ENCODE assay signal across 14 cellular contexts in the genomic region with DNA sequence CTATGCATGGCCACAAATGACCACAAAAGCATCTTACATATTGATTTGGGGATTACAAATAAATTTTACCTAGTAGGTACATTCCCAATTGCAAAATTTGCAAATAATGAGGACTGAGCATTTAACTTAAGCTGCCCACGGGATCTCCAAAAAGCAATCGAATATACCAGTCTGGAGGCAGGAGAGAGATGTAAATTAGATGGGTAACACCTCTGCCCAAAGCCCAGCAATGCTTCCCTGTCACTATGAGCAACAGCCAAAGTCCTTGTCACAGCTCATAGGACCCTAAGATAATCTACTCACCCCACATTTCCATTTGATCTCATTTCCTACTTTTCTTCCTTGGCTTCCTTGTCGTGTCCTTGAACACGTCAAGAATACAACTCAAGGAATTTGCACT.
DNase-seq lines count a peak whose midpoint lies in the region; ATAC-seq lines count a peak whose summit lies in the region.
"Had no signal": no experiment of that assay in that cellular context is flagged by ENCODE, and none has a peak within 500 bp of the region (broad histone marks: within the 10 kb centered on the region; RNA-seq: fewer than 3 reads in every experiment).

No MANE protein-coding gene starts in this region.

- H3K36me3 Mint-ChIP-seq in activated naive CD8-positive, alpha-beta T cell treated with anti-CD3 and anti-CD28 coated beads, Interleukin-2, amount 50 U/mL, for 24 hours (ENCODE audit: low read depth), result no peaks in the 10 kb centered on the region
- no peaks in the 10 kb centered on the region for H3K36me3 Mint-ChIP-seq in activated naive CD8-positive, alpha-beta T cell treated with anti-CD3 and anti-CD28 coated beads for 36 hours
- no peaks in the 10 kb centered on the region for H3K36me3 Mint-ChIP-seq in activated CD8-positive, alpha-beta memory T cell treated with anti-CD3 and anti-CD28 coated beads, Interleukin-2, amount 10 ng/mL, durations not matched to agents 7 days and 5 days
- H3K36me3 Mint-ChIP-seq: CD8-positive, alpha-beta T cell had no signal

- peaks cover 9% of the 10 kb centered on the region for H3K27me3 Mint-ChIP-seq in activated naive CD8-positive, alpha-beta T cell treated with anti-CD3 and anti-CD28 coated beads, Interleukin-2, amount 50 U/mL, for 24 hours
- H3K27me3 Mint-ChIP-seq in activated naive CD8-positive, alpha-beta T cell treated with anti-CD3 and anti-CD28 coated beads for 36 hours, result peaks cover 9% of the 10 kb centered on the region
- no peaks in the 10 kb centered on the region for H3K27me3 Mint-ChIP-seq in activated CD8-positive, alpha-beta memory T cell treated with anti-CD3 and anti-CD28 coated beads, Interleukin-2, amount 10 ng/mL, durations not matched to agents 7 days and 5 days

- CTCF ChIA-PET in activated CD8-positive, alpha-beta memory T cell treated with anti-CD3 and anti-CD28 coated beads, Interleukin-2, amount 10 ng/mL, durations not matched to agents 7 days and 5 days (lab: Charles Lee), result interaction anchor here (1.2 kb wide), 1 partner anchor 18 kb away, joined by 3 read pairs; no protein-coding TSS in a partner anchor

- no peak overlapping the region for H3K4me3 Mint-ChIP-seq in activated naive CD8-positive, alpha-beta T cell treated with anti-CD3 and anti-CD28 coated beads, Interleukin-2, amount 50 U/mL, for 24 hours
- H3K4me3 Mint-ChIP-seq in activated naive CD8-positive, alpha-beta T cell treated with anti-CD3 and anti-CD28 coated beads for 36 hours, result no peak overlapping the region
- no peak overlapping the region for H3K4me3 Mint-ChIP-seq in activated CD8-positive, alpha-beta memory T cell treated with anti-CD3 and anti-CD28 coated beads, Interleukin-2, amount 10 ng/mL, durations not matched to agents 7 days and 5 days
- H3K4me3 Mint-ChIP-seq: B cell; CD4-positive, alpha-beta T cell; CD8-positive, alpha-beta T cell had no signal

- H3K27ac Mint-ChIP-seq in activated naive CD8-positive, alpha-beta T cell treated with anti-CD3 and anti-CD28 coated beads, Interleukin-2, amount 50 U/mL, for 24 hours, result no peak overlapping the region
- H3K27ac Mint-ChIP-seq in activated naive CD8-positive, alpha-beta T cell treated with anti-CD3 and anti-CD28 coated beads for 36 hours, result no peak overlapping the region
- no peak overlapping the region for H3K27ac Mint-ChIP-seq in activated CD8-positive, alpha-beta memory T cell treated with anti-CD3 and anti-CD28 coated beads, Interleukin-2, amount 10 ng/mL, durations not matched to agents 7 days and 5 days
- H3K27ac Mint-ChIP-seq: B cell; CD4-positive, alpha-beta T cell; CD8-positive, alpha-beta T cell had no signal

- peak; percentile 24 for ATAC-seq in activated naive CD8-positive, alpha-beta T cell treated with anti-CD3 and anti-CD28 coated beads, Interleukin-2, amount 50 U/mL, for 24 hours
- peak; percentile 44 for ATAC-seq in HG03442 (IDR thresholded peaks at IDR 0.05; ENCODE audit: unreplicated experiment)
- no peak for ATAC-seq in activated CD8-positive, alpha-beta memory T cell treated with anti-CD3 and anti-CD28 coated beads, Interleukin-2, amount 10 ng/mL, durations not matched to agents 7 days and 5 days
- ATAC-seq: A549; CD8-positive, alpha-beta T cell had no signal

- H3K9me3 Mint-ChIP-seq in activated naive CD8-positive, alpha-beta T cell treated with anti-CD3 and anti-CD28 coated beads, Interleukin-2, amount 50 U/mL, for 24 hours, result no peaks in the 10 kb centered on the region
- no peaks in the 10 kb centered on the region for H3K9me3 Mint-ChIP-seq in activated naive CD8-positive, alpha-beta T cell treated with anti-CD3 and anti-CD28 coated beads for 36 hours
- H3K9me3 Mint-ChIP-seq in activated CD8-positive, alpha-beta memory T cell treated with anti-CD3 and anti-CD28 coated beads, Interleukin-2, amount 10 ng/mL, durations not matched to agents 7 days and 5 days (ENCODE audit: low read depth), result no peaks in the 10 kb centered on the region
- H3K9me3 Mint-ChIP-seq: CD4-positive, alpha-beta T cell; CD8-positive, alpha-beta T cell had no signal

- no peak for DNase-seq in activated naive CD8-positive, alpha-beta T cell treated with anti-CD3 and anti-CD28 coated beads, Interleukin-2, amount 50 U/mL, for 24 hours
- no peak for DNase-seq in activated naive CD8-positive, alpha-beta T cell treated with anti-CD3 and anti-CD28 coated beads for 36 hours
- no peak for DNase-seq in stimulated activated CD4-positive, alpha-beta T cell treated with anti-CD3 and anti-CD28 coated beads, Interleukin-4, amount 100 ng/mL, for 1 hour
- DNase-seq in activated CD8-positive, alpha-beta memory T cell treated with anti-CD3 and anti-CD28 coated beads, Interleukin-2, amount 10 ng/mL, durations not matched to agents 7 days and 5 days, result no peak
- DNase-seq: AML-193; Caco-2; Calu3; CD4-positive, alpha-beta T cell; CD8-positive, alpha-beta T cell; DMS79 treated with DMSO at 0.1 percent for 48 hours; GF-D8 had no signal

- H3K4me1 Mint-ChIP-seq in activated naive CD8-positive, alpha-beta T cell treated with anti-CD3 and anti-CD28 coated beads, Interleukin-2, amount 50 U/mL, for 24 hours, result no peaks in the 10 kb centered on the region
- H3K4me1 Mint-ChIP-seq in activated naive CD8-positive, alpha-beta T cell treated with anti-CD3 and anti-CD28 coated beads for 36 hours, result no peaks in the 10 kb centered on the region
- no peaks in the 10 kb centered on the region for H3K4me1 Mint-ChIP-seq in activated CD8-positive, alpha-beta memory T cell treated with anti-CD3 and anti-CD28 coated beads, Interleukin-2, amount 10 ng/mL, durations not matched to agents 7 days and 5 days
- H3K4me1 Mint-ChIP-seq: B cell had no signal
